1 cellular context compared by ENCODE assay signal in the genomic region with DNA sequence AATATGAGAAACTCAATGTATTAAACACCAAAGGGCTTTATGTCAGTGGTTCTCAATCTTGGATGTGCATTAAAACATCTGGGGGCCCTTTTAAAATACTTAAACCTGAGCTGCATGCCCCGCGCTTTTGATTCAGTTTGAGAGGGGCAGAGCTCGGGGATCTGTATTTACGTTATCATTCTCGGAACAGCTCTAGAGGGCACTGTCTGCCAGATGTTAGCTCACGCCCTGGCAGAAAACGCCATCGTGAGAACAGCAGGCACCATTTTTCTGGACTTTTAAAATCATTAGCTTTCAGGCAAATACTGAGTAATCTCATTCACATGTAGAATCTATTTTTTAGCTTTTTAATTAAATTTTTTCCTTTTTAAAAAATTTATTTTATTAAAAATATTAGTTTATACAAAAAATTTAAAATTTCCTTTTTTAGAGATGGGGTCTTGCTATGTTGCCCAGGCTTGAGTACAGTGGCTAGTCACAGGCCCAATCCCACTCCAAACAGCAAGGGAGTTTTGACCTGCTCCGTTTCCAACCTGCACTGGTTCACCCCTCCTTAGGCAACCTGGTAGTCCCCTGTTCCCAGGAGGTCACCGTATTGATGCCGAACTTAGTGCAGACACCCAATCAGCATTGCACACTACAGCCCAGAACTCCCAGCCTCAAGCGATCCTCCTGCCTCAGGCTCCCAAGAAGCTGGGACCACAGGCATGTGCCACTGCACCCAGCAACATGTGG.
TF ChIP-seq lines count a peak whose summit lies in the region.

No MANE protein-coding gene starts in this region.

TF ChIP-seq in HepG2, 621 proteins besides CTCF, POLR2A, EP300 and RAD21:
- TF ChIP-seq, protein P1, sequence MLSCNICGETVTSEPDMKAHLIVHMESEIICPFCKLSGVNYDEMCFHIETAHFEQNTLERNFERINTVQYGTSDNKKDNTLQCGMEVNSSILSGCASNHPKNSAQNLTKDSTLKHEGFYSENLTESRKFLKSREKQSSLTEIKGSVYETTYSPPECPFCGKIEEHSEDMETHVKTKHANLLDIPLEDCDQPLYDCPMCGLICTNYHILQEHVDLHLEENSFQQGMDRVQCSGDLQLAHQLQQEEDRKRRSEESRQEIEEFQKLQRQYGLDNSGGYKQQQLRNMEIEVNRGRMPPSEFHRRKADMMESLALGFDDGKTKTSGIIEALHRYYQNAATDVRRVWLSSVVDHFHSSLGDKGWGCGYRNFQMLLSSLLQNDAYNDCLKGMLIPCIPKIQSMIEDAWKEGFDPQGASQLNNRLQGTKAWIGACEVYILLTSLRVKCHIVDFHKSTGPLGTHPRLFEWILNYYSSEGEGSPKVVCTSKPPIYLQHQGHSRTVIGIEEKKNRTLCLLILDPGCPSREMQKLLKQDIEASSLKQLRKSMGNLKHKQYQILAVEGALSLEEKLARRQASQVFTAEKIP (CRISPR knock-in tag; IDR thresholded peaks at IDR 0.05; ENCODE audit: borderline replicate concordance), result no peak
- no peak for TF ChIP-seq FOXA1 (IDR thresholded peaks at IDR 0.05)
- TF ChIP-seq FOXA1 (CRISPR knock-in tag; IDR thresholded peaks at IDR 0.05), result 0 out of 2 replicates have a peak, but pooled peaks have one; percentile 18
- TF ChIP-seq ZNF780A (CRISPR knock-in tag; IDR thresholded peaks at IDR 0.05), result no peak
- no peak for TF ChIP-seq SNRNP70 (IDR thresholded peaks at IDR 0.05; ENCODE audit: low read depth, low read length)
- TF ChIP-seq, protein P2, sequence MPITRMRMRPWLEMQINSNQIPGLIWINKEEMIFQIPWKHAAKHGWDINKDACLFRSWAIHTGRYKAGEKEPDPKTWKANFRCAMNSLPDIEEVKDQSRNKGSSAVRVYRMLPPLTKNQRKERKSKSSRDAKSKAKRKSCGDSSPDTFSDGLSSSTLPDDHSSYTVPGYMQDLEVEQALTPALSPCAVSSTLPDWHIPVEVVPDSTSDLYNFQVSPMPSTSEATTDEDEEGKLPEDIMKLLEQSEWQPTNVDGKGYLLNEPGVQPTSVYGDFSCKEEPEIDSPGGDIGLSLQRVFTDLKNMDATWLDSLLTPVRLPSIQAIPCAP (CRISPR knock-in tag; IDR thresholded peaks at IDR 0.05; ENCODE audit: low read depth), result no peak
- TF ChIP-seq STAG1 (CRISPR knock-in tag; IDR thresholded peaks at IDR 0.05), result peak; percentile 75
- TF ChIP-seq, protein P3, sequence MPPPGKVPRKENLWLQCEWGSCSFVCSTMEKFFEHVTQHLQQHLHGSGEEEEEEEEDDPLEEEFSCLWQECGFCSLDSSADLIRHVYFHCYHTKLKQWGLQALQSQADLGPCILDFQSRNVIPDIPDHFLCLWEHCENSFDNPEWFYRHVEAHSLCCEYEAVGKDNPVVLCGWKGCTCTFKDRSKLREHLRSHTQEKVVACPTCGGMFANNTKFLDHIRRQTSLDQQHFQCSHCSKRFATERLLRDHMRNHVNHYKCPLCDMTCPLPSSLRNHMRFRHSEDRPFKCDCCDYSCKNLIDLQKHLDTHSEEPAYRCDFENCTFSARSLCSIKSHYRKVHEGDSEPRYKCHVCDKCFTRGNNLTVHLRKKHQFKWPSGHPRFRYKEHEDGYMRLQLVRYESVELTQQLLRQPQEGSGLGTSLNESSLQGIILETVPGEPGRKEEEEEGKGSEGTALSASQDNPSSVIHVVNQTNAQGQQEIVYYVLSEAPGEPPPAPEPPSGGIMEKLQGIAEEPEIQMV (CRISPR knock-in tag; IDR thresholded peaks at IDR 0.05; ENCODE audit: low read depth), result no peak
- TF ChIP-seq, protein P4, sequence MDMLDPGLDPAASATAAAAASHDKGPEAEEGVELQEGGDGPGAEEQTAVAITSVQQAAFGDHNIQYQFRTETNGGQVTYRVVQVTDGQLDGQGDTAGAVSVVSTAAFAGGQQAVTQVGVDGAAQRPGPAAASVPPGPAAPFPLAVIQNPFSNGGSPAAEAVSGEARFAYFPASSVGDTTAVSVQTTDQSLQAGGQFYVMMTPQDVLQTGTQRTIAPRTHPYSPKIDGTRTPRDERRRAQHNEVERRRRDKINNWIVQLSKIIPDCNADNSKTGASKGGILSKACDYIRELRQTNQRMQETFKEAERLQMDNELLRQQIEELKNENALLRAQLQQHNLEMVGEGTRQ (IDR thresholded peaks at IDR 0.05; ENCODE audit: low read depth, low read length), result no peak
- TF ChIP-seq, protein P4 (CRISPR knock-in tag; IDR thresholded peaks at IDR 0.05; ENCODE audit: borderline replicate concordance), result no peak
- TF ChIP-seq HMG20B (CRISPR knock-in tag; conservative IDR thresholded peaks at IDR 0.05), result no peak
- no peak for TF ChIP-seq NFE2L1 (CRISPR knock-in tag; IDR thresholded peaks at IDR 0.05; ENCODE audit: borderline replicate concordance)
- no peak for TF ChIP-seq KLF11 (CRISPR knock-in tag; IDR thresholded peaks at IDR 0.05)
- no peak for TF ChIP-seq SKI (IDR thresholded peaks at IDR 0.05; ENCODE audit: partially characterized antibody)
- TF ChIP-seq ZNF546 (CRISPR knock-in tag; conservative IDR thresholded peaks at IDR 0.05), result no peak
- TF ChIP-seq ZNF772 (CRISPR knock-in tag; IDR thresholded peaks at IDR 0.05), result no peak
- TF ChIP-seq ZNF790 (CRISPR knock-in tag; IDR thresholded peaks at IDR 0.05; ENCODE audit: borderline replicate concordance), result no peak
- TF ChIP-seq, protein P5, sequence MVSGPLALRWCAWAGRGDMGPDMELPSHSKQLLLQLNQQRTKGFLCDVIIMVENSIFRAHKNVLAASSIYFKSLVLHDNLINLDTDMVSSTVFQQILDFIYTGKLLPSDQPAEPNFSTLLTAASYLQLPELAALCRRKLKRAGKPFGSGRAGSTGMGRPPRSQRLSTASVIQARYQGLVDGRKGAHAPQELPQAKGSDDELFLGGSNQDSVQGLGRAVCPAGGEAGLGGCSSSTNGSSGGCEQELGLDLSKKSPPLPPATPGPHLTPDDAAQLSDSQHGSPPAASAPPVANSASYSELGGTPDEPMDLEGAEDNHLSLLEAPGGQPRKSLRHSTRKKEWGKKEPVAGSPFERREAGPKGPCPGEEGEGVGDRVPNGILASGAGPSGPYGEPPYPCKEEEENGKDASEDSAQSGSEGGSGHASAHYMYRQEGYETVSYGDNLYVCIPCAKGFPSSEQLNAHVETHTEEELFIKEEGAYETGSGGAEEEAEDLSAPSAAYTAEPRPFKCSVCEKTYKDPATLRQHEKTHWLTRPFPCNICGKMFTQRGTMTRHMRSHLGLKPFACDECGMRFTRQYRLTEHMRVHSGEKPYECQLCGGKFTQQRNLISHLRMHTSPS (CRISPR knock-in tag; IDR thresholded peaks at IDR 0.05; ENCODE audit: low read depth), result no peak
- no peak for TF ChIP-seq ZNF792 (CRISPR knock-in tag; IDR thresholded peaks at IDR 0.05)
- no peak for TF ChIP-seq GFI1 (CRISPR knock-in tag; IDR thresholded peaks at IDR 0.05; ENCODE audit: borderline replicate concordance)
- TF ChIP-seq PPARG (CRISPR knock-in tag; conservative IDR thresholded peaks at IDR 0.05), result no peak
- no peak for TF ChIP-seq SALL2 (CRISPR knock-in tag; IDR thresholded peaks at IDR 0.05)
- TF ChIP-seq ZNF7 (CRISPR knock-in tag; IDR thresholded peaks at IDR 0.05), result no peak
- TF ChIP-seq MED8 (CRISPR knock-in tag; IDR thresholded peaks at IDR 0.05; ENCODE audit: insufficient replicate concordance), result no peak
- TF ChIP-seq BRD4 (CRISPR knock-in tag; IDR thresholded peaks at IDR 0.05), result no peak
- no peak for TF ChIP-seq NR2F1 (CRISPR knock-in tag; IDR thresholded peaks at IDR 0.05)
- TF ChIP-seq ZNF121 (CRISPR knock-in tag; IDR thresholded peaks at IDR 0.05), result peak; percentile 87
- TF ChIP-seq, protein P6, sequence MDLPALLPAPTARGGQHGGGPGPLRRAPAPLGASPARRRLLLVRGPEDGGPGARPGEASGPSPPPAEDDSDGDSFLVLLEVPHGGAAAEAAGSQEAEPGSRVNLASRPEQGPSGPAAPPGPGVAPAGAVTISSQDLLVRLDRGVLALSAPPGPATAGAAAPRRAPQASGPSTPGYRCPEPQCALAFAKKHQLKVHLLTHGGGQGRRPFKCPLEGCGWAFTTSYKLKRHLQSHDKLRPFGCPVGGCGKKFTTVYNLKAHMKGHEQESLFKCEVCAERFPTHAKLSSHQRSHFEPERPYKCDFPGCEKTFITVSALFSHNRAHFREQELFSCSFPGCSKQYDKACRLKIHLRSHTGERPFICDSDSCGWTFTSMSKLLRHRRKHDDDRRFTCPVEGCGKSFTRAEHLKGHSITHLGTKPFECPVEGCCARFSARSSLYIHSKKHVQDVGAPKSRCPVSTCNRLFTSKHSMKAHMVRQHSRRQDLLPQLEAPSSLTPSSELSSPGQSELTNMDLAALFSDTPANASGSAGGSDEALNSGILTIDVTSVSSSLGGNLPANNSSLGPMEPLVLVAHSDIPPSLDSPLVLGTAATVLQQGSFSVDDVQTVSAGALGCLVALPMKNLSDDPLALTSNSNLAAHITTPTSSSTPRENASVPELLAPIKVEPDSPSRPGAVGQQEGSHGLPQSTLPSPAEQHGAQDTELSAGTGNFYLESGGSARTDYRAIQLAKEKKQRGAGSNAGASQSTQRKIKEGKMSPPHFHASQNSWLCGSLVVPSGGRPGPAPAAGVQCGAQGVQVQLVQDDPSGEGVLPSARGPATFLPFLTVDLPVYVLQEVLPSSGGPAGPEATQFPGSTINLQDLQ (CRISPR knock-in tag; IDR thresholded peaks at IDR 0.05), result no peak
- TF ChIP-seq ZNF569 (CRISPR knock-in tag; IDR thresholded peaks at IDR 0.05; ENCODE audit: borderline replicate concordance), result no peak
- TF ChIP-seq ZIK1 (CRISPR knock-in tag; IDR thresholded peaks at IDR 0.05; ENCODE audit: borderline replicate concordance, low read depth), result no peak
- no peak for TF ChIP-seq KAT7 (CRISPR knock-in tag; IDR thresholded peaks at IDR 0.05; ENCODE audit: borderline replicate concordance)
- peak; percentile 28; the same call in 1 of the 2 replicates for TF ChIP-seq SMC3 (IDR thresholded peaks at IDR 0.05; ENCODE audit: low read length)
- no peak for TF ChIP-seq ZNF749 (CRISPR knock-in tag; IDR thresholded peaks at IDR 0.05; ENCODE audit: borderline replicate concordance)
- TF ChIP-seq, protein P7, sequence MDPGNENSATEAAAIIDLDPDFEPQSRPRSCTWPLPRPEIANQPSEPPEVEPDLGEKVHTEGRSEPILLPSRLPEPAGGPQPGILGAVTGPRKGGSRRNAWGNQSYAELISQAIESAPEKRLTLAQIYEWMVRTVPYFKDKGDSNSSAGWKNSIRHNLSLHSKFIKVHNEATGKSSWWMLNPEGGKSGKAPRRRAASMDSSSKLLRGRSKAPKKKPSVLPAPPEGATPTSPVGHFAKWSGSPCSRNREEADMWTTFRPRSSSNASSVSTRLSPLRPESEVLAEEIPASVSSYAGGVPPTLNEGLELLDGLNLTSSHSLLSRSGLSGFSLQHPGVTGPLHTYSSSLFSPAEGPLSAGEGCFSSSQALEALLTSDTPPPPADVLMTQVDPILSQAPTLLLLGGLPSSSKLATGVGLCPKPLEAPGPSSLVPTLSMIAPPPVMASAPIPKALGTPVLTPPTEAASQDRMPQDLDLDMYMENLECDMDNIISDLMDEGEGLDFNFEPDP (CRISPR knock-in tag; conservative IDR thresholded peaks at IDR 0.05), result no peak
- TF ChIP-seq KMT2A (CRISPR knock-in tag; IDR thresholded peaks at IDR 0.05), result no peak
- TF ChIP-seq GATA4 (IDR thresholded peaks at IDR 0.05; ENCODE audit: borderline replicate concordance, low read depth), result no peak
- no peak for TF ChIP-seq TMF1 (CRISPR knock-in tag; IDR thresholded peaks at IDR 0.05; ENCODE audit: low read depth)
- no peak for TF ChIP-seq ZNF446 (CRISPR knock-in tag; IDR thresholded peaks at IDR 0.05)
- TF ChIP-seq, protein P8, sequence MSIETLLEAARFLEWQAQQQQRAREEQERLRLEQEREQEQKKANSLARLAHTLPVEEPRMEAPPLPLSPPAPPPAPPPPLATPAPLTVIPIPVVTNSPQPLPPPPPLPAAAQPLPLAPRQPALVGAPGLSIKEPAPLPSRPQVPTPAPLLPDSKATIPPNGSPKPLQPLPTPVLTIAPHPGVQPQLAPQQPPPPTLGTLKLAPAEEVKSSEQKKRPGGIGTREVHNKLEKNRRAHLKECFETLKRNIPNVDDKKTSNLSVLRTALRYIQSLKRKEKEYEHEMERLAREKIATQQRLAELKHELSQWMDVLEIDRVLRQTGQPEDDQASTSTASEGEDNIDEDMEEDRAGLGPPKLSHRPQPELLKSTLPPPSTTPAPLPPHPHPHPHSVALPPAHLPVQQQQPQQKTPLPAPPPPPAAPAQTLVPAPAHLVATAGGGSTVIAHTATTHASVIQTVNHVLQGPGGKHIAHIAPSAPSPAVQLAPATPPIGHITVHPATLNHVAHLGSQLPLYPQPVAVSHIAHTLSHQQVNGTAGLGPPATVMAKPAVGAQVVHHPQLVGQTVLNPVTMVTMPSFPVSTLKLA (IDR thresholded peaks at IDR 0.05), result peak; percentile 73
- TF ChIP-seq, protein P9, sequence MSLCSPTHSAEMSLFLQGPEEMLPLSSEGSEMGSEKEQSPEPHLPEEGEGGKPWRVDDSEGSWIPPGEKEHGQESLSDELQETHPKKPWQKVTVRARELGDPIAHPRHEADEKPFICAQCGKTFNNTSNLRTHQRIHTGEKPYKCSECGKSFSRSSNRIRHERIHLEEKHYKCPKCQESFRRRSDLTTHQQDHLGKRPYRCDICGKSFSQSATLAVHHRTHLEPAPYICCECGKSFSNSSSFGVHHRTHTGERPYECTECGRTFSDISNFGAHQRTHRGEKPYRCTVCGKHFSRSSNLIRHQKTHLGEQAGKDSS (CRISPR knock-in tag; IDR thresholded peaks at IDR 0.05; ENCODE audit: borderline replicate concordance, low read depth), result no peak
- no peak for TF ChIP-seq ZNF556 (CRISPR knock-in tag; IDR thresholded peaks at IDR 0.05; ENCODE audit: borderline replicate concordance)
- no peak for TF ChIP-seq SRSF1 (optimal IDR thresholded peaks at IDR 0.05; ENCODE audit: low read depth, low read length)
- no peak for TF ChIP-seq NPAS2 (CRISPR knock-in tag; IDR thresholded peaks at IDR 0.05; ENCODE audit: borderline replicate concordance)
- TF ChIP-seq KLF6 (CRISPR knock-in tag; IDR thresholded peaks at IDR 0.05), result no peak
- TF ChIP-seq, protein P10, sequence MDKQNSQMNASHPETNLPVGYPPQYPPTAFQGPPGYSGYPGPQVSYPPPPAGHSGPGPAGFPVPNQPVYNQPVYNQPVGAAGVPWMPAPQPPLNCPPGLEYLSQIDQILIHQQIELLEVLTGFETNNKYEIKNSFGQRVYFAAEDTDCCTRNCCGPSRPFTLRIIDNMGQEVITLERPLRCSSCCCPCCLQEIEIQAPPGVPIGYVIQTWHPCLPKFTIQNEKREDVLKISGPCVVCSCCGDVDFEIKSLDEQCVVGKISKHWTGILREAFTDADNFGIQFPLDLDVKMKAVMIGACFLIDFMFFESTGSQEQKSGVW (CRISPR knock-in tag; IDR thresholded peaks at IDR 0.05; ENCODE audit: borderline replicate concordance), result no peak
